ENCODE assay signal across 8 cellular contexts in genomic region chr10:92688573-92688926, GRCh38. TPM values are rescaled to one million over a fixed set of nuclear protein-coding genes. Genes with fewer than 3 reads are reported as not detected.
DNase-seq lines count a peak whose midpoint lies in the region; ATAC-seq and TF ChIP-seq lines count a peak whose summit lies in the region.

No MANE protein-coding gene starts in this region.

- no peaks in the 10 kb centered on the region for H3K9me2 ChIP-seq in PC-3 (replicated peaks; ENCODE audit: low read length)

- H3F3A ChIP-seq in PC-3 (ENCODE audit: low read length, unreplicated experiment), result no peaks in the 10 kb centered on the region

- H3K4me3 ChIP-seq in GM12875 (ENCODE audit: low read depth, low read length) (peak overlapping the region; percentile 46), PC-3 (ENCODE audit: low read length) (peak overlapping the region; percentile 86), esophagus muscularis mucosa (peak overlapping the region; percentile 67 to 85 (median 77)), rectal smooth muscle tissue (ENCODE audit: low read length) (peak overlapping the region; percentile 70), HAP-1 (no peak overlapping the region)

- no peak for TF ChIP-seq CTCF in GM12875 (IDR thresholded peaks at IDR 0.05; ENCODE audit: borderline replicate concordance, insufficient read depth, low read depth, low read length)
- no peak for TF ChIP-seq CTCF in PC-3 (conservative IDR thresholded peaks at IDR 0.05; ENCODE audit: low read depth, low read length)
- no peak for TF ChIP-seq CTCF in esophagus muscularis mucosa (IDR thresholded peaks at IDR 0.05)
- no peak for TF ChIP-seq CTCF in RWPE1 (conservative IDR thresholded peaks at IDR 0.05; ENCODE audit: low read depth)

- peaks cover 14% of the 10 kb centered on the region for H3K79me2 ChIP-seq in PC-3 (ENCODE audit: low read length)

- no peak for TF ChIP-seq POLR2A in esophagus muscularis mucosa (IDR thresholded peaks at IDR 0.05; ENCODE audit: low read depth)

- DNase-seq in PC-3, result no peak
- DNase-seq in esophagus muscularis mucosa (ENCODE audit: extremely low spot score), result no peak
- DNase-seq in RWPE1 (ENCODE audit: low spot score), result no peak
- DNase-seq in HAP-1 (ENCODE audit: low spot score in 2 of 2), result no peak
- DNase-seq in NK-92 treated with Interleukin-12 subunit alpha and Interleukin-12 subunit beta, amount 100 ng/mL, for 24 hours (lab: John Stamatoyannopoulos, UW), result no peak

- no peak for TF ChIP-seq EP300 in esophagus muscularis mucosa (IDR thresholded peaks at IDR 0.05)

- H3K4me1 ChIP-seq in PC-3 (ENCODE audit: insufficient read depth, low read length) (peaks cover 10% of the 10 kb centered on the region; the same call in 1 of the 2 replicates), esophagus muscularis mucosa (peaks cover 10 to 45% (median 38%) of the 10 kb centered on the region in 4 donors), rectal smooth muscle tissue (ENCODE audit: control insufficient read depth, insufficient read depth, low read length) (no peaks in the 10 kb centered on the region), HAP-1 (peaks cover 17% of the 10 kb centered on the region)

- H3K9ac ChIP-seq in PC-3 (ENCODE audit: low read length), result no peak overlapping the region
- no peak overlapping the region for H3K9ac ChIP-seq in rectal smooth muscle tissue (ENCODE audit: low read length)

- peak overlapping the region; percentile 90 for H3K4me2 ChIP-seq in PC-3 (ENCODE audit: low read length)

- H3K36me3 ChIP-seq in PC-3 (ENCODE audit: low read depth, low read length), result no peaks in the 10 kb centered on the region
- no peaks in the 10 kb centered on the region for H3K36me3 ChIP-seq in esophagus muscularis mucosa
- no peaks in the 10 kb centered on the region for H3K36me3 ChIP-seq in rectal smooth muscle tissue (ENCODE audit: control insufficient read depth, insufficient read depth, low read length)
- peaks cover 11% of the 10 kb centered on the region; the same call in 1 of the 2 replicates for H3K36me3 ChIP-seq in HAP-1 (replicated peaks)

- CTCF ChIA-PET in PC-3 (lab: Charles Lee), result no interaction called here
- CTCF ChIA-PET in RWPE1 (lab: Yijun Ruan, JAX), result interaction anchor here (0.5 to 0.8 kb wide), 2 partner anchors 12 to 18 kb away, joined by 5 to 6 read pairs; no protein-coding TSS in a partner anchor

- H3K27me3 ChIP-seq in PC-3 (ENCODE audit: low read length) (no peaks in the 10 kb centered on the region), esophagus muscularis mucosa (peaks cover 0 to 38% (median 2%) of the 10 kb centered on the region in 4 donors), rectal smooth muscle tissue (ENCODE audit: control insufficient read depth, insufficient read depth, low read length) (peaks cover 4% of the 10 kb centered on the region), HAP-1 (ENCODE audit: low read depth) (no peaks in the 10 kb centered on the region)

- in situ Hi-C loops in HAP-1 (cut with MboI; ENCODE audit: low sequenced_read_pairs), result no loop called here

- POLR2A ChIA-PET in PC-3 (lab: Charles Lee; ENCODE audit: unreplicated experiment), result no interaction called here
- POLR2A ChIA-PET in RWPE1 (lab: Yijun Ruan, JAX; ENCODE audit: low non-redundant PET), result no interaction called here

- H3K27ac ChIP-seq in PC-3 (ENCODE audit: low read length) (no peak overlapping the region), esophagus muscularis mucosa (replicated peaks in 1 of 4) (peak overlapping the region; percentile 81 to 86 (median 84)), rectal smooth muscle tissue (ENCODE audit: low read depth, low read length) (no peak overlapping the region), RWPE1 (no peak overlapping the region)

- H2AFZ ChIP-seq in PC-3 (ENCODE audit: low read length), result peak overlapping the region; percentile 91

- H4K20me1 ChIP-seq in PC-3 (ENCODE audit: low read length), result no peaks in the 10 kb centered on the region

- no peak for ATAC-seq in PC-3
- no peak for ATAC-seq in HG03354 (IDR thresholded peaks at IDR 0.05; ENCODE audit: poor library complexity, severe bottlenecking, unreplicated experiment)

- H3K9me3 ChIP-seq in PC-3 (ENCODE audit: low read length) (no peaks in the 10 kb centered on the region), esophagus muscularis mucosa (peaks cover 0 to 9% (median 7%) of the 10 kb centered on the region in 4 donors), HAP-1 (no peaks in the 10 kb centered on the region; the same call in 1 of the 2 replicates)

- TSS peak; percentile 56 for BruUV-seq in PC-3 (replicated peaks; lab: Mats Ljungman, UMichigan)

- WGBS in esophagus muscularis mucosa, result 65% methylated on average over 5 of the region's 5 CpGs

- intact Hi-C loops in PC-3 (cut with micrococcal nuclease) (loop anchor here (5.0 kb wide), 1 partner anchor 96 kb away; the partner anchor contains the start of gene KIF11), esophagus muscularis mucosa (cut with DNase I) (no loop called here)

RNA-seq across cellular contexts. Expression of gene HHEX, which starts 1.2 kb away (rescaled TPM):
- total RNA-seq in PC-3 (2014; rRNA removed) (2.2 and 3.2 TPM in 2 replicates), esophagus muscularis mucosa (1 to 10 TPM; 4.6 to 8.6 (median 8.3) TPM)

Comparison
In these comparisons a context has a peak if more than half of its experiments do, and no peak if none do; other contexts are left out.
1. H3K27ac ChIP-seq: peak in esophagus muscularis mucosa (4 of 4); none in PC-3 (single experiment), rectal smooth muscle tissue (single experiment) and RWPE1 (single experiment).